In the genomic region with DNA sequence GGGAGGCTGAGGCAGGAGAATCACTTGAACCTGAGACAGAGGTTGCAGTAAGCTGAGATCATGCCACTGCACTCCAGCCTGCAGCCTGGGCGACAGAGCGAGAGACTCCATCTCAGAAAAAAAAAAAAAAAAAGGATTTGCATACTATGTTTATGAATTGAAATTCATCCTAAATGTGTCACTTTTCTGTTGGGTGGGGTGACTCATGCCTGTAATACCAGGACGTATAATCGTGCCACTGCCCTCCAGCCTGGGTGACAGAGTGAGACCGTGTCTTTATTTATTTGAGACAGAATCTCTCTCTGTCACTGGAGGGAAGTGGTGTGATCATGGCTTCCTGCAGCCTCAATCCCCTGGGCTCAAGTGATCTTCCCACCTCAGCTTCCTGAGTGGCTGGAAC, we compare ENCODE assay signal across 12 cellular contexts. TPM values are rescaled to one million over a fixed set of nuclear protein-coding genes. Genes with fewer than 3 reads are reported as not detected.
A peak's percentile ranks its signal among the peaks of the same experiment; 100 is the strongest.
DNase-seq lines count a peak whose midpoint lies in the region; ATAC-seq and TF ChIP-seq lines count a peak whose summit lies in the region.
"Had no signal": no experiment of that assay in that cellular context is flagged by ENCODE, and none has a peak within 500 bp of the region (broad histone marks: within the 10 kb centered on the region; RNA-seq: fewer than 3 reads in every experiment).

No MANE protein-coding gene starts in this region.

- CTCF ChIA-PET in Panc1 (lab: Charles Lee), result no interaction called here

- BruUV-seq in Panc1 (replicated peaks; lab: Mats Ljungman, UMichigan), result no TSS peak

- peaks cover 8% of the 10 kb centered on the region for H3K9me3 ChIP-seq in Panc1 (ENCODE audit: control insufficient read depth, insufficient read depth, low read depth, low read length)

- ATAC-seq in GM21619 (IDR thresholded peaks at IDR 0.05; ENCODE audit: unreplicated experiment) (peak; percentile 56), Panc1 (peak; percentile 51; the same call in 1 of the 2 replicates), HG03342 (IDR thresholded peaks at IDR 0.05; ENCODE audit: unreplicated experiment) (no peak)

- no peaks in the 10 kb centered on the region for H3K27me3 ChIP-seq in Panc1 (ENCODE audit: control insufficient read depth, insufficient read depth, low read length)

- intact Hi-C loops in Panc1 (cut with micrococcal nuclease; ENCODE audit: unreplicated experiment), result no loop called here

- POLR2A ChIA-PET in Panc1 (lab: Charles Lee), result no interaction called here

- H3K4me3 ChIP-seq in GM12865 (ENCODE audit: low read depth, low read length), result no peak overlapping the region
- no peak overlapping the region for H3K4me3 ChIP-seq in Panc1 (ENCODE audit: low read depth in 2 of 2, low read length in 2 of 2)

- TF ChIP-seq CTCF in GM12865 (IDR thresholded peaks at IDR 0.05; ENCODE audit: insufficient read depth, low read depth, low read length, missing control alignments), result no peak
- TF ChIP-seq CTCF in Panc1 (IDR thresholded peaks at IDR 0.05), result no peak

- no peaks in the 10 kb centered on the region for H3K4me1 ChIP-seq in Panc1 (ENCODE audit: control insufficient read depth, insufficient read depth, low read length)

- in situ Hi-C loops in Panc1 (cut with HindIII; ENCODE audit: low pct_unique_long_range_greater_than_20kb, low sequenced_read_pairs), result no loop called here

- DNase-seq in GM12865 (ENCODE audit: low read depth) (peak; percentile 66), Panc1 (ENCODE audit: low read depth, low spot score) (no peak), kidney tubule cell (ENCODE audit: low spot score) (peak; percentile 76), superior temporal gyrus (ENCODE audit: extremely low spot score) (no peak), NCI-H226 (no peak), DMS79 treated with DMSO at 0.1 percent for 48 hours (lab: John Stamatoyannopoulos, UW) (no peak)
- DNase-seq: activated gamma-delta T cell, erythroblast, GOT3, mesendoderm had no signal

- no peaks in the 10 kb centered on the region for H3K36me3 ChIP-seq in Panc1 (ENCODE audit: control insufficient read depth, insufficient read depth, low read length)

- H3K27ac ChIP-seq in Panc1 (ENCODE audit: low read length), result no peak overlapping the region

RNA-seq across cellular contexts. Expression of a gene that starts 5.8 kb away (rescaled TPM):
- total RNA-seq in Panc1 (2021; ENCODE audit: unreplicated experiment), result 11.3 TPM
- polyA plus RNA-seq in Panc1 (2012; ENCODE audit: insufficient read length), result 9.0 TPM

RNA-seq across cellular contexts. Expression of a gene that starts 16.8 kb away (rescaled TPM):
- total RNA-seq in Panc1 (2021; ENCODE audit: unreplicated experiment), result 16.6 TPM
- polyA plus RNA-seq in Panc1 (2012; ENCODE audit: insufficient read length), result 13.6 TPM

RNA-seq across cellular contexts. Expression of a gene that starts 49.9 kb away (rescaled TPM):
- total RNA-seq in Panc1 (2021; ENCODE audit: unreplicated experiment), result 31.6 TPM
- polyA plus RNA-seq in Panc1 (2012; ENCODE audit: insufficient read length), result 27.7 TPM

Comparison
In these comparisons a context has a peak if more than half of its experiments do, and no peak if none do; other contexts are left out.
1. DNase-seq: peak in GM12865 (single experiment) and kidney tubule cell (single experiment); none in Panc1 (single experiment), superior temporal gyrus (single experiment), NCI-H226 (single experiment) and DMS79 treated with DMSO at 0.1 percent for 48 hours (single experiment).